ENCODE assay signal across 28 cellular contexts in genomic region chr6:91560409-91560808, GRCh38.
"Had no signal": no experiment of that assay in that cellular context is flagged by ENCODE, and none has a peak within 500 bp of the region (broad histone marks: within the 10 kb centered on the region; RNA-seq: fewer than 3 reads in every experiment).

No MANE protein-coding gene starts in this region.

- H3K27ac Mint-ChIP-seq: stimulated activated effector memory CD8-positive, alpha-beta T cell treated with anti-CD3 and anti-CD28 coated beads, Interleukin-12 subunit alpha, Interleukin-12 subunit beta, amount 100 ng/mL, for 72 hours; stimulated activated memory B cell treated with anti-CD40 and anti-IgM and Interleukin-4, amounts not matched to agents 10 μg/mL and 1 μg/mL and 100 μg/mL, for 72 hours; stimulated activated naive B cell treated with anti-CD40 and anti-IgM and Interleukin-4, amounts not matched to agents 10 μg/mL and 1 μg/mL and 100 μg/mL, for 72 hours; stimulated activated naive CD8-positive, alpha-beta T cell treated with anti-CD3 and anti-CD28 coated beads, Interleukin-15, amount 100 ng/mL, for 72 hours; stimulated activated naive CD8-positive, alpha-beta T cell treated with anti-CD3 and anti-CD28 coated beads, Interleukin-15, Interleukin-2, amounts not matched to agents 100 ng/mL and 50 ng/mL, for 24 hours; type B pancreatic cell had no signal

- H3K4me3 ChIP-seq: stomach, suprapubic skin, testis, thoracic aorta, thyroid gland, tibial artery, tibial nerve, transverse colon, upper lobe of left lung, upper lobe of right lung, uterus, vagina had no signal

- H3K36me3 ChIP-seq: stomach, suprapubic skin, thoracic aorta, thyroid gland, tibial artery, tibial nerve, transverse colon, upper lobe of left lung, upper lobe of right lung, uterus, vagina had no signal

- H3K27ac ChIP-seq: stomach, suprapubic skin, testis, thoracic aorta, thyroid gland, tibial artery, tibial nerve, transverse colon, upper lobe of left lung, upper lobe of right lung, uterus, vagina had no signal

- H3K4me1 ChIP-seq: stomach, suprapubic skin, testis, thyroid gland, tibial nerve, transverse colon, upper lobe of left lung, upper lobe of right lung, uterus, vagina had no signal

- H3K36me3 Mint-ChIP-seq: stimulated activated effector memory CD8-positive, alpha-beta T cell treated with anti-CD3 and anti-CD28 coated beads, Interleukin-12 subunit alpha, Interleukin-12 subunit beta, amount 100 ng/mL, for 72 hours; stimulated activated memory B cell treated with anti-CD40 and anti-IgM and Interleukin-4, amounts not matched to agents 10 μg/mL and 1 μg/mL and 100 μg/mL, for 72 hours; type B pancreatic cell had no signal

- H3K9me3 ChIP-seq: suprapubic skin, testis, thyroid gland, transverse colon, upper lobe of left lung, upper lobe of right lung, vagina had no signal

- H3K4me1 Mint-ChIP-seq: stimulated activated effector memory CD8-positive, alpha-beta T cell treated with anti-CD3 and anti-CD28 coated beads, Interleukin-12 subunit alpha, Interleukin-12 subunit beta, amount 100 ng/mL, for 72 hours; stimulated activated memory B cell treated with anti-CD40 and anti-IgM and Interleukin-4, amounts not matched to agents 10 μg/mL and 1 μg/mL and 100 μg/mL, for 72 hours; stimulated activated naive B cell treated with anti-CD40 and anti-IgM and Interleukin-4, amounts not matched to agents 10 μg/mL and 1 μg/mL and 100 μg/mL, for 72 hours; stimulated activated naive CD8-positive, alpha-beta T cell treated with anti-CD3 and anti-CD28 coated beads, Interleukin-15, amount 100 ng/mL, for 72 hours had no signal

- ATAC-seq: stimulated activated effector memory CD8-positive, alpha-beta T cell treated with anti-CD3 and anti-CD28 coated beads, Interleukin-12 subunit alpha, Interleukin-12 subunit beta, amount 100 ng/mL, for 72 hours; stimulated activated memory B cell treated with anti-CD40 and anti-IgM and Interleukin-4, amounts not matched to agents 10 μg/mL and 1 μg/mL and 100 μg/mL, for 72 hours; stimulated activated naive B cell treated with anti-CD40 and anti-IgM and Interleukin-4, amounts not matched to agents 10 μg/mL and 1 μg/mL and 100 μg/mL, for 72 hours; stimulated activated naive CD8-positive, alpha-beta T cell treated with anti-CD3 and anti-CD28 coated beads, Interleukin-15, amount 100 ng/mL, for 72 hours; stimulated activated naive CD8-positive, alpha-beta T cell treated with anti-CD3 and anti-CD28 coated beads, Interleukin-15, Interleukin-2, amounts not matched to agents 100 U/mL and 50 U/mL, for 24 hours; upper lobe of right lung had no signal

- DNase-seq: stimulated activated CD4-positive, alpha-beta T cell treated with anti-CD3 and anti-CD28 coated beads, Interleukin-2, amount 100 ng/mL, for 48 hours; stimulated activated CD4-positive, alpha-beta T cell treated with anti-CD3 and anti-CD28 coated beads, Interleukin-4, amount 100 ng/mL, for 1 hour; stimulated activated CD4-positive, alpha-beta T cell treated with anti-CD3 and anti-CD28 coated beads, Interleukin-4, amount 100 ng/mL, for 24 hours; stimulated activated CD4-positive, alpha-beta T cell treated with anti-CD3 and anti-CD28 coated beads, Interleukin-4, amount 100 ng/mL, for 4 hours; stimulated activated CD8-positive, alpha-beta memory T cell treated with anti-CD3 and anti-CD28 coated beads, Interleukin-4, amount 100 ng/mL, for 48 hours; stimulated activated naive B cell treated with anti-CD40 and anti-IgM and Interleukin-4, amounts not matched to agents 10 μg/mL and 1 μg/mL and 100 μg/mL, for 72 hours; stimulated activated naive CD4-positive, alpha-beta T cell; stimulated activated naive CD4-positive, alpha-beta T cell treated with Interleukin-2 at 50 U/mL for 16 hours; stimulated activated naive CD8-positive, alpha-beta T cell treated with anti-CD3 and anti-CD28 coated beads, Interleukin-15, amount 100 ng/mL, for 72 hours; stimulated activated naive CD8-positive, alpha-beta T cell treated with anti-CD3 and anti-CD28 coated beads, Interleukin-15, Interleukin-2, amounts not matched to agents 100 U/mL and 50 U/mL, for 24 hours; stomach; substantia nigra; testis; thyroid gland; tibial artery; transverse colon; trophoblast cell; upper lobe of left lung; upper lobe of right lung; uterus had no signal

- H3K27me3 Mint-ChIP-seq: stimulated activated memory B cell treated with anti-CD40 and anti-IgM and Interleukin-4, amounts not matched to agents 10 μg/mL and 1 μg/mL and 100 μg/mL, for 72 hours; stimulated activated naive B cell treated with anti-CD40 and anti-IgM and Interleukin-4, amounts not matched to agents 10 μg/mL and 1 μg/mL and 100 μg/mL, for 72 hours; stimulated activated naive CD8-positive, alpha-beta T cell treated with anti-CD3 and anti-CD28 coated beads, Interleukin-15, amount 100 ng/mL, for 72 hours; stimulated activated naive CD8-positive, alpha-beta T cell treated with anti-CD3 and anti-CD28 coated beads, Interleukin-15, Interleukin-2, amounts not matched to agents 100 ng/mL and 50 ng/mL, for 24 hours; type B pancreatic cell had no signal

- H3K27me3 ChIP-seq: stomach, suprapubic skin, testis, thyroid gland, tibial artery, tibial nerve, transverse colon, upper lobe of left lung, upper lobe of right lung, uterus, vagina had no signal

- H3K4me3 Mint-ChIP-seq: stimulated activated effector memory CD8-positive, alpha-beta T cell treated with anti-CD3 and anti-CD28 coated beads, Interleukin-12 subunit alpha, Interleukin-12 subunit beta, amount 100 ng/mL, for 72 hours; stimulated activated memory B cell treated with anti-CD40 and anti-IgM and Interleukin-4, amounts not matched to agents 10 μg/mL and 1 μg/mL and 100 μg/mL, for 72 hours; stimulated activated naive B cell treated with anti-CD40 and anti-IgM and Interleukin-4, amounts not matched to agents 10 μg/mL and 1 μg/mL and 100 μg/mL, for 72 hours; stimulated activated naive CD8-positive, alpha-beta T cell treated with anti-CD3 and anti-CD28 coated beads, Interleukin-15, amount 100 ng/mL, for 72 hours; stimulated activated naive CD8-positive, alpha-beta T cell treated with anti-CD3 and anti-CD28 coated beads, Interleukin-15, Interleukin-2, amounts not matched to agents 100 ng/mL and 50 ng/mL, for 24 hours; type B pancreatic cell had no signal
